Comparison of ENCODE assay signal across 1 cellular context in genomic region chr7:130527752-130528355, GRCh38. TPM values are rescaled to one million over a fixed set of nuclear protein-coding genes. Genes with fewer than 3 reads are reported as not detected.
"Had no signal": no experiment of that assay in that cellular context is flagged by ENCODE, and none has a peak within 500 bp of the region (broad histone marks: within the 10 kb centered on the region; RNA-seq: fewer than 3 reads in every experiment).

No MANE protein-coding gene starts in this region.

RNA-seq across cellular contexts. Expression of gene MEST, which starts 36.0 kb away (rescaled TPM):
- total RNA-seq: SK-MEL-5 had no signal
